Comparison of ENCODE assay signal across 1 cellular context in genomic region chr5:74911421-74911820, GRCh38. TPM values are rescaled to one million over a fixed set of nuclear protein-coding genes. Genes with fewer than 3 reads are reported as not detected.
"Had no signal": no experiment of that assay in that cellular context is flagged by ENCODE, and none has a peak within 500 bp of the region (broad histone marks: within the 10 kb centered on the region; RNA-seq: fewer than 3 reads in every experiment).

No MANE protein-coding gene starts in this region.

RNA-seq across cellular contexts. Expression of gene FAM169A, which starts 45.2 kb away (rescaled TPM):
- total RNA-seq: ascending aorta had no signal
